Comparison of ENCODE assay signal across 13 cellular contexts in the genomic region with DNA sequence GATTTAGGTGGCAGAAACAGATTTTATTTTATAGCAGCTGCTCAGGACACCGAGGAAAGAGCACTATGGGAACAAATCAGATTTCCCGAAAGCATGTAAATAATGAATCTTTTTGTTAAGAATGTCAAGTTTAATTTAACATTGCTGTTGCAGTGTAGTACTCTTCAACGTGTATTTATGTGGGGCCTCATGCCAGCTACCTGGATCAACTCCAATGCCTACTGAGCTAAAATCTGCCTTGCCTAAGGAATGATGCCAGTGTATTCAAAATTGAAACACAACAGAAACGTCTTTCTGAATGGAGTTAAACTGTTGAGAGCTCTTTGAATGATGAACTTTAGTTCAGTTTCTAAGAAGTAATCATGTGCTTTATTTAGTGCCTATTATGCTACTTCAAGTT.
"Had no signal": no experiment of that assay in that cellular context is flagged by ENCODE, and none has a peak within 500 bp of the region (broad histone marks: within the 10 kb centered on the region; RNA-seq: fewer than 3 reads in every experiment).

No MANE protein-coding gene starts in this region.

- H3K4me3 Mint-ChIP-seq: activated CD4-positive, alpha-beta memory T cell treated with anti-CD3 and anti-CD28 coated beads, Interleukin-2, amount 10 ng/mL, durations not matched to agents 7 days and 5 days; activated T-cell treated with anti-CD3 and anti-CD28 coated beads, Interleukin-2, amount 50 U/mL, for 24 hours; neural crest cell had no signal

- H3K27ac ChIP-seq: cardiac muscle cell, colonic mucosa, gastroesophageal sphincter, ovary, upper lobe of left lung had no signal

- H3K27me3 Mint-ChIP-seq: activated CD4-positive, alpha-beta memory T cell treated with anti-CD3 and anti-CD28 coated beads, Interleukin-2, amount 10 ng/mL, durations not matched to agents 7 days and 5 days; activated T-cell treated with anti-CD3 and anti-CD28 coated beads, Interleukin-2, amount 50 U/mL, for 24 hours had no signal

- H3K4me1 Mint-ChIP-seq: activated CD4-positive, alpha-beta memory T cell treated with anti-CD3 and anti-CD28 coated beads, Interleukin-2, amount 10 ng/mL, durations not matched to agents 7 days and 5 days had no signal

- H3K4me3 ChIP-seq: cardiac muscle cell, colonic mucosa, gastroesophageal sphincter, lung, ovary, upper lobe of left lung had no signal

- H3K27me3 ChIP-seq: cardiac muscle cell, colonic mucosa, gastroesophageal sphincter, ovary, upper lobe of left lung had no signal

- H3K9me3 ChIP-seq: colonic mucosa, gastroesophageal sphincter, ovary, upper lobe of left lung had no signal

- DNase-seq: activated CD4-positive, alpha-beta memory T cell treated with anti-CD3 and anti-CD28 coated beads, Interleukin-2, amount 10 ng/mL, durations not matched to agents 7 days and 5 days; activated CD4-positive, alpha-beta T cell treated with anti-CD3 and anti-CD28 coated beads for 4 hours; activated naive CD4-positive, alpha-beta T cell treated with anti-CD3 and anti-CD28 coated beads, Interleukin-2, amount 50 U/mL, for 16 hours; activated T-cell treated with anti-CD3 and anti-CD28 coated beads, Interleukin-2, amount 50 U/mL, for 24 hours; colonic mucosa; ovary; stimulated activated naive CD8-positive, alpha-beta T cell treated with anti-CD3 and anti-CD28 coated beads, Interleukin-15, Interleukin-2, amounts not matched to agents 100 U/mL and 50 U/mL, for 24 hours; upper lobe of left lung had no signal

- H3K27ac Mint-ChIP-seq: activated CD4-positive, alpha-beta memory T cell treated with anti-CD3 and anti-CD28 coated beads, Interleukin-2, amount 10 ng/mL, durations not matched to agents 7 days and 5 days; activated T-cell treated with anti-CD3 and anti-CD28 coated beads, Interleukin-2, amount 50 U/mL, for 24 hours had no signal

- H3K4me1 ChIP-seq: colonic mucosa, gastroesophageal sphincter, upper lobe of left lung had no signal

- H3K36me3 ChIP-seq: cardiac muscle cell, colonic mucosa, gastroesophageal sphincter, ovary, upper lobe of left lung had no signal

- ATAC-seq: gastroesophageal sphincter; sciatic nerve; stimulated activated naive CD8-positive, alpha-beta T cell treated with anti-CD3 and anti-CD28 coated beads, Interleukin-15, Interleukin-2, amounts not matched to agents 100 U/mL and 50 U/mL, for 24 hours had no signal
